ENCODE assay signal across 8 cellular contexts in genomic region chr1:39409055-39409816, GRCh38.
DNase-seq lines count a peak whose midpoint lies in the region; ATAC-seq and TF ChIP-seq lines count a peak whose summit lies in the region.

No MANE protein-coding gene starts in this region.

- intact Hi-C loops in ascending aorta (cut with DNase I), result loop anchor here (5.0 kb wide), 1 partner anchor 217 kb away; no protein-coding TSS in a partner anchor

- peaks cover 58% of the 10 kb centered on the region for H3K4me1 Mint-ChIP-seq in progenitor cell of endocrine pancreas (ENCODE audit: low read depth)

- no peaks in the 10 kb centered on the region for H3K9me3 Mint-ChIP-seq in progenitor cell of endocrine pancreas (ENCODE audit: low read depth)

- peak overlapping the region; percentile 88 for H3K4me3 Mint-ChIP-seq in progenitor cell of endocrine pancreas (ENCODE audit: low read depth)

- H3K27me3 ChIP-seq in ascending aorta (no peaks in the 10 kb centered on the region), right atrium auricular region (no peaks in the 10 kb centered on the region)

- DNase-seq in DMS53 treated with DMSO at 0.1 percent for 48 hours (lab: John Stamatoyannopoulos, UW; ENCODE audit: unreplicated experiment) (peak; percentile 42), NCI-H2107 (lab: John Stamatoyannopoulos, UW) (peak; percentile 99), ascending aorta (ENCODE audit: low spot score in 2 of 2) (peak in 1 of 2 donors; percentile 79), right atrium auricular region (ENCODE audit: low spot score) (peak; percentile 78), progenitor cell of endocrine pancreas (ENCODE audit: low spot score, unreplicated experiment) (no peak), NOMO-1 (lab: John Stamatoyannopoulos, UW; ENCODE audit: unreplicated experiment in 2 of 2) (no peak), GF-D8 (lab: John Stamatoyannopoulos, UW) (no peak)

- peaks cover 9% of the 10 kb centered on the region for H3K36me3 Mint-ChIP-seq in progenitor cell of endocrine pancreas (ENCODE audit: insufficient read depth)

- H3K36me3 ChIP-seq in ascending aorta (no peaks in the 10 kb centered on the region), right atrium auricular region (peaks cover 12% of the 10 kb centered on the region)

- no peaks in the 10 kb centered on the region for H3K9me3 ChIP-seq in ascending aorta
- H3K9me3 ChIP-seq in right atrium auricular region, result no peaks in the 10 kb centered on the region

- H3K4me1 ChIP-seq in ascending aorta, result peaks cover 16 to 62% of the 10 kb centered on the region in 2 donors
- peaks cover 0 to 83% of the 10 kb centered on the region in 2 donors for H3K4me1 ChIP-seq in right atrium auricular region

- H3K27ac ChIP-seq in ascending aorta, result peak overlapping the region; percentile 96 to 97
- H3K27ac ChIP-seq in right atrium auricular region, result peak overlapping the region; percentile 90 to 94

- TF ChIP-seq CTCF in ascending aorta (IDR thresholded peaks at IDR 0.05) (no peak), right atrium auricular region (IDR thresholded peaks at IDR 0.05) (peak in 1 of 2 donors; percentile 19), progenitor cell of endocrine pancreas (IDR thresholded peaks at IDR 0.05; ENCODE audit: unreplicated experiment) (no peak)

- peak; percentile 37 for ATAC-seq in GM21717 (IDR thresholded peaks at IDR 0.05; ENCODE audit: unreplicated experiment)

- H3K27me3 Mint-ChIP-seq in progenitor cell of endocrine pancreas, result no peaks in the 10 kb centered on the region

- peak overlapping the region; percentile 94 for H3K27ac Mint-ChIP-seq in progenitor cell of endocrine pancreas

- H3K4me3 ChIP-seq in ascending aorta (peak overlapping the region; percentile 76 to 84), right atrium auricular region (peak overlapping the region; percentile 59 to 79)

Comparison
In these comparisons a context has a peak if more than half of its experiments do, and no peak if none do; other contexts are left out.
1. DNase-seq: peak in DMS53 treated with DMSO at 0.1 percent for 48 hours (single experiment), NCI-H2107 (single experiment) and right atrium auricular region (single experiment); none in progenitor cell of endocrine pancreas (single experiment), NOMO-1 (0 of 2) and GF-D8 (single experiment).